Comparison of ENCODE assay signal across 27 cellular contexts in genomic region chr5:29516224-29516623, GRCh38.
"Had no signal": no experiment of that assay in that cellular context is flagged by ENCODE, and none has a peak within 500 bp of the region (broad histone marks: within the 10 kb centered on the region; RNA-seq: fewer than 3 reads in every experiment).

No MANE protein-coding gene starts in this region.

- H3K36me3 ChIP-seq: left lung, lower lobe of right lung, neural progenitor cell, neutrophil, ovary, right atrium auricular region, right lobe of liver, stomach, thyroid gland, transverse colon, upper lobe of left lung, vagina had no signal

- H3K4me2 ChIP-seq: neural progenitor cell, smooth muscle cell had no signal

- H3K27ac ChIP-seq: left lung, lower lobe of right lung, neural progenitor cell, neutrophil, ovary, right atrium auricular region, right lobe of liver, stomach, testis, thyroid gland, transverse colon, upper lobe of left lung, vagina had no signal

- H3K27me3 ChIP-seq: left lung, neural progenitor cell, neutrophil, ovary, right atrium auricular region, right lobe of liver, stomach, testis, thyroid gland, transverse colon, upper lobe of left lung, vagina had no signal

- H2AFZ ChIP-seq: neural progenitor cell had no signal

- H3K4me1 ChIP-seq: left lung, lower lobe of right lung, neural progenitor cell, right atrium auricular region, right lobe of liver, stomach, testis, thyroid gland, transverse colon, upper lobe of left lung, vagina had no signal

- H3K9ac ChIP-seq: neural progenitor cell had no signal

- DNase-seq: hippocampal formation; kidney; left colon; left lung; lower lobe of right lung; mammary epithelial cell; mesenchymal stem cell; naive B cell; natural killer cell; nephron progenitor cell; occipital lobe; ovary; right lobe of liver; stimulated activated CD4-positive, alpha-beta T cell treated with anti-CD3 and anti-CD28 coated beads, Interleukin-1b, Interleukin-23, amount 100 ng/mL, for 48 hours; stimulated activated CD4-positive, alpha-beta T cell treated with anti-CD3 and anti-CD28 coated beads, Interleukin-2, amount 100 ng/mL, for 48 hours; stimulated activated naive B cell treated with anti-CD40 and anti-IgM and Interleukin-4, amounts not matched to agents 10 μg/mL and 1 μg/mL and 100 μg/mL, for 72 hours; stimulated activated naive CD8-positive, alpha-beta T cell treated with anti-CD3 and anti-CD28 coated beads, Interleukin-15, Interleukin-2, amounts not matched to agents 100 U/mL and 50 U/mL, for 24 hours; stomach; testis; thyroid gland; transverse colon; upper lobe of left lung had no signal

- H3K4me3 ChIP-seq: left lung, lower lobe of right lung, neural progenitor cell, ovary, right atrium auricular region, right lobe of liver, smooth muscle cell, stomach, testis, thyroid gland, transverse colon, upper lobe of left lung, vagina had no signal

- H3K9me3 ChIP-seq: lower lobe of right lung, neutrophil, ovary, right atrium auricular region, right lobe of liver, testis, thyroid gland, transverse colon, upper lobe of left lung, vagina had no signal
